12 cellular contexts compared by ENCODE assay signal in the genomic region with DNA sequence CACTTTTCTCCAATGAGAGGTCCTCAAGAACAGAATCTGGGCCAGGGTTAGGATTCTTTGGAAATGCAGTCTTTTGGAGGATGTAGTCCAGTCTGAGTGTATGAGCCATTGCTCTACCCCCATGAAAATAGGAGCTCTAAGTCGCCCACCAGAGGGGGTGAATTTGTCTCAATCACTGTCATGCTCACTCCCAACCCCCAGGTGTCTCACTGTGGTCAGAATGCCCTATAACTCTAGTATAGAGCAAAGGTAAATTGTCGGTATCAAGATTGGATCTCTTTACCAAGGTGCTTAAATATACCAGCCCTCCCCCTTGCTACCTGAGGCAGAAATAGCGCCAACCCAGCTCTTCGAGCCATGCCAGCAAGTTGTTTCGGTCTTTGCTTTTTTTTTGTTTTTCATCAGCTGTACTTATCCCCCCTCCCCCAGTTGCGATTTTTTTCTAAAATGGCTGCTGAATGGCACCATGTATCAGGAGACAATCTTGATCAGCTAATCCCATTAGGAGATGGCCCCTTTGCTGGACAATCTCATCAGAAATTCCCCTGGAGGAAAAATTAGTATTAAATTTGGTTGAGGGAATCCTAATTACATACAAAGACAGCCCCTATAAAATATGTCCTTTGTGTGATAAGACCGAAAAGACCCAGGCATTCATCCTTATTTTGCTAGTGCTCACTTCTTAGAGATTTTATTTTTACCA.
DNase-seq lines count a peak whose midpoint lies in the region; ATAC-seq, FAIRE-seq and TF ChIP-seq lines count a peak whose summit lies in the region.
"Had no signal": no experiment of that assay in that cellular context is flagged by ENCODE, and none has a peak within 500 bp of the region (broad histone marks: within the 10 kb centered on the region; RNA-seq: fewer than 3 reads in every experiment).

No MANE protein-coding gene starts in this region.

- CTCF ChIA-PET in HEK293T (lab: Yijun Ruan, JAX) = interaction anchor here (0.5 to 1.8 kb wide), 6 partner anchors 11 to 94 kb away, joined by 3 to 5 read pairs (median 4); no protein-coding TSS in a partner anchor

- peak; percentile 42 for TF ChIP-seq CTCF in D721Med (IDR thresholded peaks at IDR 0.05; ENCODE audit: insufficient read depth, missing control alignments)

- POLR2A ChIA-PET in HEK293T (lab: Yijun Ruan, JAX) = no interaction called here

- DNase-seq in D721Med (ENCODE audit: insufficient read length, low spot score) = no peak
- DNase-seq in HEK293T (ENCODE audit: extremely low spot score) = peak; percentile 52
- DNase-seq in SHP77 treated with DMSO at 0.1 percent for 48 hours (lab: John Stamatoyannopoulos, UW) = peak; percentile 13
- peak; percentile 68 for DNase-seq in iPS DF 19.7 (ENCODE audit: low read depth, low spot score)
- no peak for DNase-seq in NCI-H128 (lab: John Stamatoyannopoulos, UW; ENCODE audit: unreplicated experiment)
- no peak for DNase-seq in NCI-H187 treated with DMSO at 0.1 percent for 48 hours (lab: John Stamatoyannopoulos, UW)
- DNase-seq: cerebellar nuclear complex, gastrocnemius medialis, NCI-H510A treated with DMSO at 0.1 percent for 48 hours had no signal

- ATAC-seq in HG02884 (IDR thresholded peaks at IDR 0.05; ENCODE audit: unreplicated experiment) = no peak
- ATAC-seq: gastrocnemius medialis had no signal

- no peak for FAIRE-seq in D721Med (lab: Jason Lieb, UNC)
- FAIRE-seq: G401.6, TTC549 had no signal

TF ChIP-seq in HEK293T, 16 proteins besides CTCF, POLR2A, EP300 and RAD21:
- TF ChIP-seq SP1 (IDR thresholded peaks at IDR 0.05) (no peak), ZNF384 (IDR thresholded peaks at IDR 0.05) (0 out of 2 replicates have a peak, but pooled peaks have one; percentile 13)

Comparison
In these comparisons a context has a peak if more than half of its experiments do, and no peak if none do; other contexts are left out.
1. DNase-seq: peak in HEK293T (single experiment), SHP77 treated with DMSO at 0.1 percent for 48 hours (single experiment) and iPS DF 19.7 (single experiment); none in D721Med (single experiment), NCI-H128 (single experiment) and NCI-H187 treated with DMSO at 0.1 percent for 48 hours (single experiment).